ENCODE assay signal across 8 cellular contexts in the genomic region with DNA sequence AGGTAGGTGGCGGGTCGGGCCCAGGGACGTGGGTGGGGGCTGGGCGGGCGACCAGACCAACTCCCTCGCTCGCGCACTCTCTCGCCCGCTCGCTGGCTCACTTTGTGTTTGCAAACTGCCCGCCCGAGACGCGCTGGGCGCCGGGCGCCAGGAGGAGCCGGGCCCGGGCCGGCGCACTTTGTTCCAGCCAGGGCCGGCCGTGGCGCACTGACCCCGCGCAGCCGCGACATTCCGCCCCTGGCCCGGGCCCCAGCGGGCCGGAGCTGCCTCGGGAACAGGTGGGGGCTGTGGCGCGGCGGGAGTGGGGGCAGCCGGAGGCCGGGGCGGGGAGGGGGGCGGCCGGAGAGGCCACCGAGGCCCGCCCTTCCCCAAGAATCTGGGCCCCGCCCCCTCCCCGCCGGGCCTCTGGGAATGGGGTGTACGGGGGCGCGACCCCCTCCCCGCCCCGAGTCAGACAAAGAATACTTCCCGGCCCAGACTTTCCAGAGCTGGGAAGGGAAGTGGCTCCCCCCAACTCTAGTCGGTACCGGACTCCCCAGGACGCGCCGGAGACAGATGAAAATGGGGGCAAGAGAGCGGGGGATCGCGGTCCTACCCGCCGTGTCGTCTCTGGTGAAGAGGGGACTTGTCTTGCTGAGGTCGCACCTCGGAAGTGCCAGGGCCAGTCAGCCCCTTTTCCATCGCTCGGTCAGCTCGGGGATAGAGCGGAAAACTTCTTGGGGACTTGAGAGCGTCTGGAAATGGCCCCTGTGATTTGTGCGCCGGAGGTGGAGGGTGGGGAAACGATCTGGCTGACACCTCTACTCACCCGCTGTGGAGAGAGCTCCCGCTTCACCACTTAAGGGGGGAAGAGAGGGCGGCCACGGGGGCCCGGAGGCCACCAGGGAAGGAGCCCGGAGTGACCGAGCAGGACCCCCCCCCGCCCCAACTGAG. TPM values are rescaled to one million over a fixed set of nuclear protein-coding genes. Genes with fewer than 3 reads are reported as not detected.
A peak's percentile ranks its signal among the peaks of the same experiment; 100 is the strongest.
DNase-seq lines count a peak whose midpoint lies in the region; ATAC-seq, FAIRE-seq and TF ChIP-seq lines count a peak whose summit lies in the region.

No MANE protein-coding gene starts in this region.

- H3K4me1 ChIP-seq in HepG2 (ENCODE audit: insufficient read depth, low read length), result peaks cover 61% of the 10 kb centered on the region

- TF ChIP-seq CTCF in choroid plexus epithelial cell (conservative IDR thresholded peaks at IDR 0.05; ENCODE audit: low read depth, low read length), result no peak
- no peak for TF ChIP-seq CTCF in HepG2 (CRISPR knock-in tag; IDR thresholded peaks at IDR 0.05)

- no TSS peak for BruUV-seq in HepG2 (replicated peaks; lab: Mats Ljungman, UMichigan)

- CTCF ChIA-PET in HepG2 (lab: Yijun Ruan, JAX; ENCODE audit: low intra/inter-chr PET ratio, low total read pairs), result interaction anchor here (1.8 kb wide), 1 partner anchor 44 kb away, joined by 5 read pairs; no protein-coding TSS in a partner anchor

- no peak for TF ChIP-seq POLR2A in HepG2 (IDR thresholded peaks at IDR 0.05; ENCODE audit: insufficient read depth in 1 of 2, low read depth in 2 of 2, low read length in 2 of 2)

- H3K36me3 ChIP-seq in HepG2 (replicated peaks in 1 of 2; ENCODE audit: control insufficient read depth in 1 of 2, insufficient read depth in 2 of 2, low read length in 2 of 2), result peaks cover 9 to 26% of the 10 kb centered on the region in 2 experiments

- H3K9me3 ChIP-seq in HepG2 (ENCODE audit: low read length), result no peaks in the 10 kb centered on the region

- POLR2A ChIA-PET in HepG2 (lab: Yijun Ruan, JAX), result interaction anchor here (0.7 to 7.7 kb wide), 9 partner anchors 19 to 121 kb away, joined by 3 to 90 read pairs (median 5); no protein-coding TSS in a partner anchor

- intact Hi-C loops in HepG2 (cut with micrococcal nuclease; ENCODE audit: unreplicated experiment), result loop anchor here (1.0 to 5.0 kb wide), 6 partner anchors 28 to 180 kb away; no protein-coding TSS in a partner anchor

- WGBS in HepG2 (ENCODE audit: low lambda C conversion rate), result 2% methylated on average over 9 of the region's 82 CpGs

- H3K27ac ChIP-seq in HepG2 (ENCODE audit: extremely low read length, insufficient read depth, low read length), result peak overlapping the region; percentile 65

- peak overlapping the region; percentile 86 for H3K9ac ChIP-seq in HepG2 (ENCODE audit: insufficient read depth, low read depth, low read length)

- H3K27me3 ChIP-seq in HepG2 (ENCODE audit: control insufficient read depth in 1 of 2, insufficient read depth in 2 of 2, low read length in 2 of 2), result no peaks in the 10 kb centered on the region

- peaks cover 77% of the 10 kb centered on the region for H3K79me2 ChIP-seq in HepG2 (ENCODE audit: insufficient read depth, low read length)

- H4K20me1 ChIP-seq in HepG2 (ENCODE audit: insufficient read depth, low read length), result peaks cover 48% of the 10 kb centered on the region

- no peak for FAIRE-seq in HepG2 (lab: Jason Lieb, UNC)

- 0 out of 4 replicates have a peak, but pooled peaks of 1 of the 2 experiments have one; percentile 5 for TF ChIP-seq EP300 in HepG2 (IDR thresholded peaks at IDR 0.05; ENCODE audit: low read depth in 2 of 2, low read length in 2 of 2)
- TF ChIP-seq EP300 in HepG2 (CRISPR knock-in tag; IDR thresholded peaks at IDR 0.05; ENCODE audit: borderline replicate concordance), result no peak

- H3K4me3 ChIP-seq in choroid plexus epithelial cell (ENCODE audit: low read depth, low read length) (peak overlapping the region; percentile 78), HepG2 (replicated peaks in 1 of 3; ENCODE audit: insufficient read depth in 1 of 3, low read depth in 2 of 3, low read length in 3 of 3) (peak overlapping the region; percentile 67 to 99 (median 99))

- H3K4me2 ChIP-seq in HepG2 (ENCODE audit: low read depth, low read length), result peak overlapping the region; percentile 95

- in situ Hi-C loops in HepG2 (cut with HindIII; ENCODE audit: extremely low pct_ligation_motif_present, low pct_unique_long_range_greater_than_20kb), result loop anchor here (5.0 kb wide), 2 partner anchors 45 to 120 kb away; no protein-coding TSS in a partner anchor

- H2AFZ ChIP-seq in HepG2 (ENCODE audit: low read length), result no peak overlapping the region

- TF ChIP-seq RAD21 in HepG2 (CRISPR knock-in tag; IDR thresholded peaks at IDR 0.05), result peak; percentile 32; the same call in 1 of the 2 replicates

- DNase-seq in AG20443 (ENCODE audit: low spot score), result peak; percentile 70
- peak; percentile 57 for DNase-seq in choroid plexus epithelial cell (ENCODE audit: low read depth)
- DNase-seq in HepG2 (ENCODE audit: low spot score), result no peak
- DNase-seq in stimulated activated naive CD8-positive, alpha-beta T cell treated with anti-CD3 and anti-CD28 coated beads, Interleukin-15, Interleukin-2, amounts not matched to agents 100 U/mL and 50 U/mL, for 24 hours, result peak; percentile 37
- DNase-seq in NCI-H187 (lab: John Stamatoyannopoulos, UW), result no peak

- ATAC-seq in GM18861 (IDR thresholded peaks at IDR 0.05; ENCODE audit: unreplicated experiment) (peak; percentile 17), HG03139 (IDR thresholded peaks at IDR 0.05; ENCODE audit: unreplicated experiment) (peak; percentile 1), SK-N-SH treated with all-trans-retinoic acid at 6 μM for 48 hours (peak; percentile 32), HepG2 (peak; percentile 46)
- ATAC-seq in stimulated activated naive CD8-positive, alpha-beta T cell treated with anti-CD3 and anti-CD28 coated beads, Interleukin-15, Interleukin-2, amounts not matched to agents 100 U/mL and 50 U/mL, for 24 hours, result no peak

TF ChIP-seq in SK-N-SH treated with all-trans-retinoic acid at 6 μM for 48 hours, 23 proteins besides CTCF, POLR2A, EP300 and RAD21 (continues in another document):
- TF ChIP-seq, protein P1, sequence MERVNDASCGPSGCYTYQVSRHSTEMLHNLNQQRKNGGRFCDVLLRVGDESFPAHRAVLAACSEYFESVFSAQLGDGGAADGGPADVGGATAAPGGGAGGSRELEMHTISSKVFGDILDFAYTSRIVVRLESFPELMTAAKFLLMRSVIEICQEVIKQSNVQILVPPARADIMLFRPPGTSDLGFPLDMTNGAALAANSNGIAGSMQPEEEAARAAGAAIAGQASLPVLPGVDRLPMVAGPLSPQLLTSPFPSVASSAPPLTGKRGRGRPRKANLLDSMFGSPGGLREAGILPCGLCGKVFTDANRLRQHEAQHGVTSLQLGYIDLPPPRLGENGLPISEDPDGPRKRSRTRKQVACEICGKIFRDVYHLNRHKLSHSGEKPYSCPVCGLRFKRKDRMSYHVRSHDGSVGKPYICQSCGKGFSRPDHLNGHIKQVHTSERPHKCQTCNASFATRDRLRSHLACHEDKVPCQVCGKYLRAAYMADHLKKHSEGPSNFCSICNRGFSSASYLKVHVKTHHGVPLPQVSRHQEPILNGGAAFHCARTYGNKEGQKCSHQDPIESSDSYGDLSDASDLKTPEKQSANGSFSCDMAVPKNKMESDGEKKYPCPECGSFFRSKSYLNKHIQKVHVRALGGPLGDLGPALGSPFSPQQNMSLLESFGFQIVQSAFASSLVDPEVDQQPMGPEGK (CRISPR knock-in tag; IDR thresholded peaks at IDR 0.05; ENCODE audit: borderline replicate concordance), result no peak
- no peak for TF ChIP-seq ZFP30 (CRISPR knock-in tag; IDR thresholded peaks at IDR 0.05)

TF ChIP-seq in HepG2, 621 proteins besides CTCF, POLR2A, EP300 and RAD21 (continues in another document):
- 0 out of 2 replicates have a peak, but pooled peaks have one; percentile 32 for TF ChIP-seq TOPORS (CRISPR knock-in tag; IDR thresholded peaks at IDR 0.05)
- no peak for TF ChIP-seq PCBP2 (optimal IDR thresholded peaks at IDR 0.05; ENCODE audit: low read depth, low read length, poor library complexity, severe bottlenecking)

RNA-seq across cellular contexts. Expression of a gene that starts 1.0 kb away (rescaled TPM):
- 11.0 TPM in 2 replicates for total RNA-seq in HepG2 (2016; rRNA removed; fragmentation: Illumina TruSeq; extraction: Trizol)
- total RNA-seq in HepG2 (2016; cell fraction: cytosol; rRNA removed; fragmentation: Illumina TruSeq; extraction: Trizol; ENCODE audit: low read depth), result 2.8 and 3.0 TPM in 2 replicates
- 9.5 and 11.3 TPM in 2 replicates for total RNA-seq in HepG2 (2016; cell fraction: insoluble cytoplasmic fraction; rRNA removed; fragmentation: Illumina TruSeq; extraction: Trizol)
- 15.4 and 15.8 TPM in 2 replicates for total RNA-seq in HepG2 (2016; cell fraction: membrane; rRNA removed; fragmentation: Illumina TruSeq; extraction: Trizol)
- total RNA-seq in HepG2 (2016; cell fraction: nucleus; rRNA removed; fragmentation: Illumina TruSeq; extraction: Trizol), result 14.9 TPM in 2 replicates
- 12.4 and 15.9 TPM in 2 replicates for polyA plus RNA-seq in HepG2 (2011; rRNA removed)
- polyA plus RNA-seq in HepG2 (2011; cell fraction: cytosol; rRNA removed), result 6.6 and 10.1 TPM in 2 replicates
- 47.8 and 59.4 TPM in 2 replicates for polyA plus RNA-seq in HepG2 (2011; cell fraction: nucleus; rRNA removed)
- 53.6 and 69.1 TPM in 2 replicates for polyA plus RNA-seq in HepG2 (2012)
- polyA plus RNA-seq in HepG2 (2016; cell fraction: cytosol; fragmentation: Illumina TruSeq; extraction: Trizol; ENCODE audit: low read depth), result 10.9 and 11.7 TPM in 2 replicates
- 37.6 and 56.8 TPM in 2 replicates for polyA plus RNA-seq in HepG2 (2016; cell fraction: insoluble cytoplasmic fraction; fragmentation: Illumina TruSeq; extraction: Trizol; ENCODE audit: low read depth)
- 44.1 and 44.7 TPM in 2 replicates for polyA plus RNA-seq in HepG2 (2016; cell fraction: membrane; fragmentation: Illumina TruSeq; extraction: Trizol; ENCODE audit: low read depth)
- polyA plus RNA-seq in HepG2 (2016; cell fraction: nucleus; fragmentation: Illumina TruSeq; extraction: Trizol; ENCODE audit: insufficient read depth, low read depth), result 75.1 and 80.7 TPM in 2 replicates
- 3.3 and 26.4 TPM in 2 replicates for polyA minus RNA-seq in HepG2 (2011; rRNA and poly(A)+ RNA removed; ENCODE audit: low replicate concordance)
- 29.5 and 30.0 TPM in 2 replicates for polyA minus RNA-seq in HepG2 (2011; cell fraction: cytosol; rRNA and poly(A)+ RNA removed)
- 15.2 and 15.5 TPM in 2 replicates for polyA minus RNA-seq in HepG2 (2011; cell fraction: nucleus; rRNA and poly(A)+ RNA removed)

Comparison
In these comparisons a context has a peak if more than half of its experiments do, and no peak if none do; other contexts are left out.
1. DNase-seq: peak in AG20443 (single experiment), choroid plexus epithelial cell (single experiment) and stimulated activated naive CD8-positive, alpha-beta T cell treated with anti-CD3 and anti-CD28 coated beads, Interleukin-15, Interleukin-2, amounts not matched to agents 100 U/mL and 50 U/mL, for 24 hours (single experiment); none in HepG2 (single experiment) and NCI-H187 (0 of 2).